Comparison of ENCODE assay signal across 22 cellular contexts in genomic region chr5:14762568-14763216, GRCh38.
DNase-seq lines count a peak whose midpoint lies in the region; ATAC-seq and TF ChIP-seq lines count a peak whose summit lies in the region.
"Had no signal": no experiment of that assay in that cellular context is flagged by ENCODE, and none has a peak within 500 bp of the region (broad histone marks: within the 10 kb centered on the region; RNA-seq: fewer than 3 reads in every experiment).

No MANE protein-coding gene starts in this region.

- 0 out of 2 replicates have a peak, but pooled peaks cover 4% of the 10 kb centered on the region for H3F3A ChIP-seq in DOHH2 (ENCODE audit: control insufficient read depth, insufficient read depth)

- peak overlapping the region; percentile 77 for H3K4me3 ChIP-seq in DOHH2 (ENCODE audit: low read length)
- H3K4me3 ChIP-seq in brain microvascular endothelial cell (ENCODE audit: low read depth, low read length), result no peak overlapping the region
- H3K4me3 ChIP-seq: breast epithelium had no signal

- H3K9me3 ChIP-seq in DOHH2 (ENCODE audit: control insufficient read depth, insufficient read depth, low read length), result no peaks in the 10 kb centered on the region
- H3K9me3 ChIP-seq: breast epithelium, Caco-2, SK-N-SH had no signal

- H3K36me3 ChIP-seq in DOHH2 (ENCODE audit: control insufficient read depth, low read length) (peaks cover 28% of the 10 kb centered on the region), brain microvascular endothelial cell (replicated peaks) (no peaks in the 10 kb centered on the region)
- H3K36me3 ChIP-seq: breast epithelium had no signal

- H3K27ac Mint-ChIP-seq in memory B cell, result peak overlapping the region; percentile 68
- H3K27ac Mint-ChIP-seq: activated naive CD4-positive, alpha-beta T cell treated with anti-CD3 and anti-CD28 coated beads for 36 hours had no signal

- in situ Hi-C loops in brain microvascular endothelial cell (cut with HindIII; ENCODE audit: low pct_ligation_motif_present, low sequenced_read_pairs), result no loop called here

- H4K20me1 ChIP-seq in DOHH2 (ENCODE audit: control insufficient read depth, insufficient read depth, low read depth, low read length), result no peaks in the 10 kb centered on the region

- H3K4me3 Mint-ChIP-seq in memory B cell, result peak overlapping the region; percentile 51
- H3K4me3 Mint-ChIP-seq: activated naive CD4-positive, alpha-beta T cell treated with anti-CD3 and anti-CD28 coated beads for 36 hours had no signal

- no peaks in the 10 kb centered on the region for H3K9me3 Mint-ChIP-seq in memory B cell
- H3K9me3 Mint-ChIP-seq: activated naive CD4-positive, alpha-beta T cell treated with anti-CD3 and anti-CD28 coated beads for 36 hours had no signal

- H3K27me3 Mint-ChIP-seq in memory B cell, result no peaks in the 10 kb centered on the region

- H3K4me1 Mint-ChIP-seq in memory B cell, result peaks cover 30% of the 10 kb centered on the region

- TF ChIP-seq CTCF in DOHH2 (IDR thresholded peaks at IDR 0.05; ENCODE audit: low read depth, low read length, poor library complexity, severe bottlenecking), result no peak
- no peak for TF ChIP-seq CTCF in brain microvascular endothelial cell (IDR thresholded peaks at IDR 0.05; ENCODE audit: low read depth, low read length, missing control alignments)

- H3K4me1 ChIP-seq in DOHH2 (ENCODE audit: control insufficient read depth, low read length), result peaks cover 51% of the 10 kb centered on the region
- H3K4me1 ChIP-seq: breast epithelium, Caco-2 had no signal

- DNase-seq in NAMALWA (ENCODE audit: low spot score), result peak; percentile 68
- no peak for DNase-seq in memory B cell (ENCODE audit: low spot score in 2 of 2)
- no peak for DNase-seq in NCI-H2171 treated with DMSO at 0.1 percent for 48 hours (lab: John Stamatoyannopoulos, UW)
- no peak for DNase-seq in brain microvascular endothelial cell
- DNase-seq in activated CD4-positive, alpha-beta T cell treated with anti-CD3 and anti-CD28 coated beads for 48 hours, result no peak
- DNase-seq: activated CD4-positive, alpha-beta T cell treated with anti-CD3 and anti-CD28 coated beads for 4 hours; activated naive CD4-positive, alpha-beta T cell treated with anti-CD3 and anti-CD28 coated beads for 36 hours; Caco-2; DND-41; effector memory CD4-positive, alpha-beta T cell; foreskin fibroblast; left cardiac atrium; NCI-H1417 treated with DMSO at 0.1 percent for 48 hours; NCI-H510A; nucleus accumbens; SK-N-SH; T-helper 2 cell had no signal

- H3K79me2 ChIP-seq in DOHH2 (ENCODE audit: control insufficient read depth, low read length), result peaks cover 32% of the 10 kb centered on the region

- H3K4me2 ChIP-seq in DOHH2 (ENCODE audit: low read length), result peak overlapping the region; percentile 98
- H3K4me2 ChIP-seq: SK-N-SH had no signal

- peaks cover 16% of the 10 kb centered on the region for H3K36me3 Mint-ChIP-seq in memory B cell

- no peaks in the 10 kb centered on the region for H3K9me2 ChIP-seq in DOHH2 (replicated peaks; ENCODE audit: control insufficient read depth, low read length)
- H3K9me2 ChIP-seq: SK-N-SH had no signal

- H3K27me3 ChIP-seq in DOHH2 (ENCODE audit: control insufficient read depth, low read length) (no peaks in the 10 kb centered on the region), brain microvascular endothelial cell (replicated peaks) (no peaks in the 10 kb centered on the region)
- H3K27me3 ChIP-seq: breast epithelium had no signal

- peak overlapping the region; percentile 87 for H3K27ac ChIP-seq in DOHH2 (ENCODE audit: low read depth, low read length)
- no peak overlapping the region for H3K27ac ChIP-seq in brain microvascular endothelial cell
- H3K27ac ChIP-seq: breast epithelium, RWPE1 had no signal

- ATAC-seq in GM21529 (IDR thresholded peaks at IDR 0.05; ENCODE audit: unreplicated experiment) (peak; percentile 64), memory B cell (ENCODE audit: low read depth) (peak; percentile 66), GM21825 (IDR thresholded peaks at IDR 0.05; ENCODE audit: unreplicated experiment) (no peak)
- ATAC-seq: left cardiac atrium had no signal
